Comparison of ENCODE assay signal across 8 cellular contexts in genomic region chr21:45309069-45309521, GRCh38. TPM values are rescaled to one million over a fixed set of nuclear protein-coding genes. Genes with fewer than 3 reads are reported as not detected.
DNase-seq lines count a peak whose midpoint lies in the region; ATAC-seq and TF ChIP-seq lines count a peak whose summit lies in the region.

No MANE protein-coding gene starts in this region.

- peaks cover 8% of the 10 kb centered on the region for H3K27me3 Mint-ChIP-seq in HFFc6 (ENCODE audit: insufficient read depth)
- H3K27me3 Mint-ChIP-seq in T-helper 2 cell treated with Interferon-gamma antibody and Interleukin-4, amounts not matched to agents 5 μg/mL and 100 μg/mL, for 36 hours (ENCODE audit: low read depth): peaks cover 8% of the 10 kb centered on the region

- peaks cover 52% of the 10 kb centered on the region for H3K4me1 Mint-ChIP-seq in HFFc6 (ENCODE audit: low read depth)
- no peaks in the 10 kb centered on the region for H3K4me1 Mint-ChIP-seq in T-helper 2 cell treated with Interferon-gamma antibody and Interleukin-4, amounts not matched to agents 5 μg/mL and 100 μg/mL, for 36 hours (ENCODE audit: low read depth)

- peaks cover 16% of the 10 kb centered on the region for H3K36me3 Mint-ChIP-seq in HFFc6 (ENCODE audit: low read depth)
- H3K36me3 Mint-ChIP-seq in T-helper 2 cell treated with Interferon-gamma antibody and Interleukin-4, amounts not matched to agents 5 μg/mL and 100 μg/mL, for 36 hours (ENCODE audit: low read depth): no peaks in the 10 kb centered on the region

- ATAC-seq in right lobe of liver: peak; percentile 59 to 71 (median 66)
- no peak for ATAC-seq in HG03159 (IDR thresholded peaks at IDR 0.05; ENCODE audit: unreplicated experiment)

- peak overlapping the region; percentile 73 for H3K27ac Mint-ChIP-seq in HFFc6
- H3K27ac Mint-ChIP-seq in T-helper 2 cell treated with Interferon-gamma antibody and Interleukin-4, amounts not matched to agents 5 μg/mL and 100 μg/mL, for 36 hours: no peak overlapping the region

- peak overlapping the region; percentile 51 for H3K4me3 Mint-ChIP-seq in HFFc6
- no peak overlapping the region for H3K4me3 Mint-ChIP-seq in T-helper 2 cell treated with Interferon-gamma antibody and Interleukin-4, amounts not matched to agents 5 μg/mL and 100 μg/mL, for 36 hours

- H3K4me3 ChIP-seq in coronary artery (peak overlapping the region; percentile 8), right lobe of liver (no peak overlapping the region), stomach (no peak overlapping the region)

- peaks cover 5% of the 10 kb centered on the region; the same call in 1 of the 2 replicates for H3K9me3 Mint-ChIP-seq in HFFc6
- no peaks in the 10 kb centered on the region for H3K9me3 Mint-ChIP-seq in T-helper 2 cell treated with Interferon-gamma antibody and Interleukin-4, amounts not matched to agents 5 μg/mL and 100 μg/mL, for 36 hours

- intact Hi-C loops in right lobe of liver (cut with DNase I) (no loop called here), stomach (cut with DNase I; ENCODE audit: low total_unique reads) (no loop called here)

- no peaks in the 10 kb centered on the region for H3K36me3 ChIP-seq in right lobe of liver
- H3K36me3 ChIP-seq in stomach: no peaks in the 10 kb centered on the region

- peaks cover 0 to 26% (median 9%) of the 10 kb centered on the region in 4 donors for H3K4me1 ChIP-seq in right lobe of liver
- H3K4me1 ChIP-seq in stomach: peaks cover 18 to 45% (median 28%) of the 10 kb centered on the region in 4 donors

- peak; percentile 87 for TF ChIP-seq CTCF in HFFc6 (IDR thresholded peaks at IDR 0.05)
- peak; percentile 50 for TF ChIP-seq CTCF in coronary artery (IDR thresholded peaks at IDR 0.05)
- TF ChIP-seq CTCF in right lobe of liver (IDR thresholded peaks at IDR 0.05): peak; percentile 36 to 57 (median 48)
- peak in 2 of 7 experiments; percentile 14 to 55 for TF ChIP-seq CTCF in stomach (IDR thresholded peaks at IDR 0.05)

- no peak for TF ChIP-seq POLR2A in right lobe of liver (IDR thresholded peaks at IDR 0.05)
- no peak for TF ChIP-seq POLR2A in stomach (IDR thresholded peaks at IDR 0.05)

- WGBS in right lobe of liver (ENCODE audit: insufficient coverage, low coverage, low lambda C conversion rate, missing lambda C conversion rate): 37% methylated on average over 2 of the region's 10 CpGs
- WGBS in stomach, 5 donors: 48 to 54% (median 51%) methylated on average over 10 of the region's 10 CpGs

- TF ChIP-seq EP300 in stomach (IDR thresholded peaks at IDR 0.05): no peak

- DNase-seq in AG20443 (ENCODE audit: low spot score): peak; percentile 78
- DNase-seq in HFFc6: no peak
- DNase-seq in T-helper 2 cell treated with Interferon-gamma antibody and Interleukin-4, amounts not matched to agents 5 μg/mL and 100 μg/mL, for 36 hours (ENCODE audit: low spot score): peak; percentile 22
- DNase-seq in coronary artery (ENCODE audit: low spot score): no peak
- DNase-seq in right lobe of liver: peak; percentile 66 to 72 (median 71)
- DNase-seq in stomach: peak; percentile 47
- no peak for DNase-seq in NCI-H2171 (lab: John Stamatoyannopoulos, UW)

- no peaks in the 10 kb centered on the region for H3K9me3 ChIP-seq in right lobe of liver
- H3K9me3 ChIP-seq in stomach: no peaks in the 10 kb centered on the region

- H3K27me3 ChIP-seq in right lobe of liver (no peaks in the 10 kb centered on the region), stomach (peaks cover 0 to 35% (median 4%) of the 10 kb centered on the region in 3 donors)

- H3K27ac ChIP-seq in coronary artery (peak overlapping the region; percentile 44 to 95), right lobe of liver (peak overlapping the region; percentile 32 to 62 (median 53)), stomach (peak overlapping the region; percentile 54 to 81 (median 76))

RNA-seq across cellular contexts. Expression of gene POFUT2, which starts 21.4 kb away (rescaled TPM):
- total RNA-seq in HFFc6 (2021; fragmentation: NEBNext Ultra II Directional; extraction: Animal tissue kit (Norgen Biotek cat#: 25700)): 100 to 1,000 TPM in 1 of 6 experiments, 10 to 100 TPM in 5; 78.2 to 112 (median 80.3) TPM
- total RNA-seq in right lobe of liver (10 to 100 TPM; 10.5 to 22.0 (median 13.7) TPM), stomach (10 to 100 TPM; 19.2 to 34.2 (median 29.3) TPM)
- 10 to 100 TPM in 1 of 3 donors, 1 to 10 TPM in 2; 7.4 to 15.9 (median 9.5) TPM for polyA plus RNA-seq in stomach

Comparison
In these comparisons a context has a peak if more than half of its experiments do, and no peak if none do; other contexts are left out.
1. DNase-seq: peak in AG20443 (single experiment), T-helper 2 cell treated with Interferon-gamma antibody and Interleukin-4, amounts not matched to agents 5 μg/mL and 100 μg/mL, for 36 hours (single experiment), right lobe of liver (3 of 3) and stomach (single experiment); none in HFFc6 (single experiment), coronary artery (single experiment) and NCI-H2171 (single experiment).
2. Peak in every context shown above with its lines, with median percentiles within 50 percentile points of each other: H3K27ac ChIP-seq.